ENCODE assay signal across 9 cellular contexts in the genomic region with DNA sequence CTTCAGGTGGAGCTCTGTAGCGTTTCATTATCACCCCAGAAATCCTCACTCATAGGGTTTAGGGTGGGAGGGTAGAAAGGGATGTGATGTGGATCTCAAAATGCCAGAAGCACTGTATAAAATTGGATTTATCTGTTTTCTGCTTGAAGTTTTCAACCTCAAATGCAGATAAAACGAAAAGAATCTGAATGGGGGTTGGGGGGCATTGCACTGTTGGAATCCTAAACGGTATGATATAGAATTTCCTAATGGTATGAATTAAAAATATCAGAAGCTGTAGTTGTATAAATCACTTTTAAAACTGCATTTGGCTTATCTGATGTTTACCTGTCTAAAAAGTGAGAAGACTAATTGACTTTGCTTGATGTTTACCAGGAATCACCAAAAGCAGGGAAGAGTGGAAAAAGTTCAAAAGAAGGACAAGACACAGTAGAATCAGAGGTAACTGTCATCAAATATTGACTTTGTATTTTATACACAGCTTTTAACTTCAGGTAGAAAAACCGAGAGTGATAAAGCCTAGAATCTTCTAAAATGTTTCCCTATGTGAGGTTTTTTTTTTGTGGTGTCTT. TPM values are rescaled to one million over a fixed set of nuclear protein-coding genes. Genes with fewer than 3 reads are reported as not detected.
DNase-seq lines count a peak whose midpoint lies in the region; ATAC-seq and TF ChIP-seq lines count a peak whose summit lies in the region.
"Had no signal": no experiment of that assay in that cellular context is flagged by ENCODE, and none has a peak within 500 bp of the region (broad histone marks: within the 10 kb centered on the region; RNA-seq: fewer than 3 reads in every experiment).

No MANE protein-coding gene starts in this region.

- no peak for DNase-seq in Caco-2
- DNase-seq in Panc1 (ENCODE audit: low read depth, low spot score): no peak
- DNase-seq in epithelial cell of proximal tubule (ENCODE audit: low read depth): no peak
- no peak for DNase-seq in ovary
- DNase-seq in amygdala (lab: John Stamatoyannopoulos, UW): no peak
- no peak for DNase-seq in A172 (ENCODE audit: low spot score)
- no peak for DNase-seq in stimulated activated naive CD4-positive, alpha-beta T cell treated with Interleukin-2 at 50 U/mL for 16 hours (lab: John Stamatoyannopoulos, UW)
- DNase-seq: NK-92 treated with Interleukin-12 subunit alpha and Interleukin-12 subunit beta, amount 100 ng/mL, for 24 hours had no signal

- H3K27ac ChIP-seq in Panc1 (ENCODE audit: low read length) (no peak overlapping the region), ovary (peak overlapping the region in 1 of 2 donors; percentile 76)

- H3K36me3 ChIP-seq in Caco-2 (ENCODE audit: control insufficient read depth, insufficient read depth, low read length): no peaks in the 10 kb centered on the region
- no peaks in the 10 kb centered on the region for H3K36me3 ChIP-seq in Panc1 (ENCODE audit: control insufficient read depth, insufficient read depth, low read length)
- no peaks in the 10 kb centered on the region for H3K36me3 ChIP-seq in ovary

- no peaks in the 10 kb centered on the region for H3K4me1 Mint-ChIP-seq in Caco-2 (ENCODE audit: low read depth, unreplicated experiment)

- ATAC-seq in Panc1: no peak
- no peak for ATAC-seq in GM21529 (IDR thresholded peaks at IDR 0.05; ENCODE audit: unreplicated experiment)

- POLR2A ChIA-PET in Caco-2 (lab: Charles Lee): interaction anchor here (0.8 kb wide), 1 partner anchor 47 kb away, joined by 6 read pairs; no protein-coding TSS in a partner anchor
- POLR2A ChIA-PET in Panc1 (lab: Charles Lee): interaction anchor here (0.7 kb wide), 1 partner anchor 1028 kb away, joined by 3 read pairs; no protein-coding TSS in a partner anchor

- no peak for TF ChIP-seq POLR2A in ovary (IDR thresholded peaks at IDR 0.05)

- 25 to 28% (median 27%) methylated on average over 4 of the region's 4 CpGs for WGBS in ovary, 3 donors

- CTCF ChIA-PET in Caco-2 (lab: Charles Lee): no interaction called here
- CTCF ChIA-PET in Panc1 (lab: Charles Lee): interaction anchor here (0.6 kb wide), 1 partner anchor 403 kb away, joined by 3 read pairs; no protein-coding TSS in a partner anchor

- H3K27me3 ChIP-seq in Caco-2 (replicated peaks; ENCODE audit: control insufficient read depth, insufficient read depth, low read length) (no peaks in the 10 kb centered on the region), Panc1 (ENCODE audit: control insufficient read depth, insufficient read depth, low read length) (0 out of 2 replicates have a peak, but pooled peaks cover 4% of the 10 kb centered on the region), ovary (no peaks in the 10 kb centered on the region)

- peaks cover 7% of the 10 kb centered on the region for H3K27me3 Mint-ChIP-seq in Caco-2 (ENCODE audit: insufficient read depth, unreplicated experiment)

- intact Hi-C loops in Caco-2 (cut with micrococcal nuclease; ENCODE audit: unreplicated experiment): loop anchor here (5.0 kb wide), 1 partner anchor 185 kb away; no protein-coding TSS in a partner anchor
- intact Hi-C loops in Panc1 (cut with micrococcal nuclease; ENCODE audit: unreplicated experiment): no loop called here
- intact Hi-C loops in ovary (cut with DNase I): loop anchor here in 2 of 4 donors (5.0 to 10.0 kb wide), 2 partner anchors 72 to 200 kb away; a partner anchor contains a TSS

- TF ChIP-seq CTCF in Caco-2 (IDR thresholded peaks at IDR 0.05; ENCODE audit: insufficient read depth in 1 of 2, low read depth in 1 of 2, low read length in 1 of 2, severe bottlenecking in 1 of 2, unreplicated experiment in 1 of 2) (no peak), Panc1 (IDR thresholded peaks at IDR 0.05) (no peak), epithelial cell of proximal tubule (conservative IDR thresholded peaks at IDR 0.05; ENCODE audit: low read depth, low read length) (no peak), ovary (IDR thresholded peaks at IDR 0.05) (no peak)

- BruUV-seq in Caco-2 (replicated peaks; lab: Mats Ljungman, UMichigan): no TSS peak
- BruUV-seq in Panc1 (replicated peaks; lab: Mats Ljungman, UMichigan): no TSS peak

- peak overlapping the region; percentile 49 for H3K4me3 ChIP-seq in Caco-2 (ENCODE audit: low read depth, low read length)
- peak overlapping the region; percentile 47 to 54 for H3K4me3 ChIP-seq in Panc1 (ENCODE audit: low read depth in 2 of 2, low read length in 2 of 2)
- H3K4me3 ChIP-seq in epithelial cell of proximal tubule (ENCODE audit: low read depth, low read length): peak overlapping the region; percentile 80
- H3K4me3 ChIP-seq in ovary: peak overlapping the region; percentile 91

- H3K4me3 Mint-ChIP-seq in Caco-2 (ENCODE audit: unreplicated experiment): peak overlapping the region; percentile 76

- in situ Hi-C loops in Panc1 (cut with HindIII; ENCODE audit: low pct_unique_long_range_greater_than_20kb, low sequenced_read_pairs): no loop called here

- no peaks in the 10 kb centered on the region for H3K9me3 Mint-ChIP-seq in Caco-2 (ENCODE audit: unreplicated experiment)

- TF ChIP-seq EP300 in ovary (IDR thresholded peaks at IDR 0.05): no peak

- peaks cover 9% of the 10 kb centered on the region for H3K36me3 Mint-ChIP-seq in Caco-2 (ENCODE audit: insufficient read depth, unreplicated experiment)

- no peaks in the 10 kb centered on the region for H3K9me3 ChIP-seq in Caco-2
- H3K9me3 ChIP-seq in Panc1 (ENCODE audit: control insufficient read depth, insufficient read depth, low read depth, low read length): no peaks in the 10 kb centered on the region
- H3K9me3 ChIP-seq in ovary: no peaks in the 10 kb centered on the region

- H3K27ac Mint-ChIP-seq in Caco-2 (ENCODE audit: unreplicated experiment): no peak overlapping the region

- H3K4me1 ChIP-seq in Caco-2: 0 out of 2 replicates have a peak, but pooled peaks cover 3% of the 10 kb centered on the region
- H3K4me1 ChIP-seq in Panc1 (ENCODE audit: control insufficient read depth, insufficient read depth, low read length): no peaks in the 10 kb centered on the region; the same call in none of the 2 replicates
- no peaks in the 10 kb centered on the region for H3K4me1 ChIP-seq in ovary (ENCODE audit: insufficient read depth)

RNA-seq across cellular contexts. Expression of a gene that starts 1.1 kb away (rescaled TPM):
- 86.8 and 97.5 TPM in 2 replicates for total RNA-seq in Caco-2 (2022)
- 80.3 TPM for total RNA-seq in Panc1 (2021; ENCODE audit: unreplicated experiment)
- polyA plus RNA-seq in Panc1 (2012; ENCODE audit: insufficient read length): 35.3 TPM
- total RNA-seq in epithelial cell of proximal tubule: 61.6 and 63.5 TPM in 2 replicates
- 100 to 1,000 TPM in 4 of 7 donors, 10 to 100 TPM in 3; 63.1 to 136 (median 111) TPM for total RNA-seq in ovary
- 10 to 100 TPM; 52.8 to 95.3 TPM for polyA plus RNA-seq in ovary
- 87.4 and 106 TPM in 2 replicates for total RNA-seq in A172 (2014; rRNA removed; shearing (Covaris generic))
